Comparison of ENCODE assay signal across 13 cellular contexts in the genomic region with DNA sequence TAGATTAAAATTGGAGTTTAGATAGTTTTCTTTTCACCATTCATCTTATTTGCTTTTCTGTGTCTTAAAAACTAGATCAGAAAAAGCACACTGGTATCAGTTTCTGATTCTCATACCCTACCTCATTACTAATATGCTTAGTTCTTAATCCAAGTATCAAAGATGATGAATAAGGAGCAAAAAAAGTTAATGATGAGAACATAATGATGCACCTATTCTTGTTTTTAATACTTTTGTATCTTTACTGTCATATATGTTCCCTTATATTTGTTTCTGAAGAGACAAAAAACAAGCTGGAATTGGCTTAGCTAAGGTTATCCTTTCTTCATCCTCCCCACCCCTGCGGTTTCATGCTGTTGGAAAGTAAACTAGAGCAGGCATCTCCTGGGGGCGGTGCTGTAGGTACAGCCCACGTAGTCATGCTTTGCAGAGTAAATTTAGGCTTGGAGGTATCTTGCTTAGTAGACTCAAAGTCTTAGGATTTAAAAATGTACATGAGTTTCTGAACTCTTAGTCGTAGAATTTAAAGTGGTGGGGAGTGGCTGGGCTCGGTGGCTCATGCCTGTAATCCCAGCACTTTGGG.
"Had no signal": no experiment of that assay in that cellular context is flagged by ENCODE, and none has a peak within 500 bp of the region (broad histone marks: within the 10 kb centered on the region; RNA-seq: fewer than 3 reads in every experiment).

No MANE protein-coding gene starts in this region.

- H3K9me3 Mint-ChIP-seq: activated naive CD4-positive, alpha-beta T cell treated with anti-CD3 and anti-CD28 coated beads, Interleukin-2, amount 50 U/mL, for 72 hours; neural progenitor cell; T-helper 1 cell treated with Interleukin-12 subunit alpha and Interleukin-12 subunit beta and Interleukin-4 antibody, amounts not matched to agents 30 μg/mL and 1 μg/mL, for 36 hours had no signal

- H3K4me1 Mint-ChIP-seq: neural progenitor cell had no signal

- H3K27ac Mint-ChIP-seq: neural progenitor cell had no signal

- ATAC-seq: esophagus mucosa, pancreas had no signal

- DNase-seq: activated CD8-positive, alpha-beta memory T cell treated with anti-CD3 and anti-CD28 coated beads for 24 hours; brain microvascular endothelial cell; cerebellar nuclear complex; dermis blood vessel endothelial cell; pancreas; retina; Right ventricle myocardium superior; SK-N-SH; transverse colon had no signal

- H3K4me3 Mint-ChIP-seq: neural progenitor cell; T-helper 1 cell treated with Interleukin-12 subunit alpha and Interleukin-12 subunit beta and Interleukin-4 antibody, amounts not matched to agents 30 μg/mL and 1 μg/mL, for 36 hours had no signal
